In genomic region chr1:206905295-206906164, GRCh38 we compare ENCODE assay signal across 1 cellular context.
TF ChIP-seq lines count a peak whose summit lies in the region.

No MANE protein-coding gene starts in this region.

TF ChIP-seq in HepG2, 621 proteins besides CTCF, POLR2A, EP300 and RAD21:
- TF ChIP-seq STAT5B (CRISPR knock-in tag; IDR thresholded peaks at IDR 0.05), result no peak
- TF ChIP-seq TEAD2 (CRISPR knock-in tag; IDR thresholded peaks at IDR 0.05), result no peak
- TF ChIP-seq SP5 (CRISPR knock-in tag; IDR thresholded peaks at IDR 0.05; ENCODE audit: borderline replicate concordance, low read depth), result no peak
- no peak for TF ChIP-seq ZNF644 (CRISPR knock-in tag; IDR thresholded peaks at IDR 0.05; ENCODE audit: low read depth)
- no peak for TF ChIP-seq ZNF414 (CRISPR knock-in tag; IDR thresholded peaks at IDR 0.05)
- TF ChIP-seq ZNF816 (CRISPR knock-in tag; IDR thresholded peaks at IDR 0.05; ENCODE audit: borderline replicate concordance), result no peak
- no peak for TF ChIP-seq ZNF660 (CRISPR knock-in tag; IDR thresholded peaks at IDR 0.05; ENCODE audit: borderline replicate concordance, low read depth)
- TF ChIP-seq NFE2 (CRISPR knock-in tag; IDR thresholded peaks at IDR 0.05), result no peak
- TF ChIP-seq ZMYM2 (CRISPR knock-in tag; IDR thresholded peaks at IDR 0.05), result no peak
- no peak for TF ChIP-seq ZFP36 (IDR thresholded peaks at IDR 0.05; ENCODE audit: borderline replicate concordance, low read depth, low read length, partially characterized antibody)
- no peak for TF ChIP-seq SMARCC2 (IDR thresholded peaks at IDR 0.05)
- no peak for TF ChIP-seq POGK (CRISPR knock-in tag; conservative IDR thresholded peaks at IDR 0.05)
- TF ChIP-seq XRCC5 (optimal IDR thresholded peaks at IDR 0.05; ENCODE audit: low read length), result no peak
- TF ChIP-seq ZNF296 (CRISPR knock-in tag; conservative IDR thresholded peaks at IDR 0.05), result no peak
- no peak for TF ChIP-seq ERF (CRISPR knock-in tag; IDR thresholded peaks at IDR 0.05)
